In genomic region chr20:16366548-16366947, GRCh38 we compare ENCODE assay signal across 16 cellular contexts.
DNase-seq lines count a peak whose midpoint lies in the region; ATAC-seq and TF ChIP-seq lines count a peak whose summit lies in the region.
"Had no signal": no experiment of that assay in that cellular context is flagged by ENCODE, and none has a peak within 500 bp of the region (broad histone marks: within the 10 kb centered on the region; RNA-seq: fewer than 3 reads in every experiment).

No MANE protein-coding gene starts in this region.

- no peaks in the 10 kb centered on the region for H3K27me3 ChIP-seq in left ventricle myocardium inferior (ENCODE audit: low read depth)
- no peaks in the 10 kb centered on the region for H3K27me3 ChIP-seq in heart left ventricle
- no peaks in the 10 kb centered on the region for H3K27me3 ChIP-seq in right cardiac atrium (ENCODE audit: control insufficient read depth, insufficient read depth)
- H3K27me3 ChIP-seq in esophagus muscularis mucosa: no peaks in the 10 kb centered on the region
- H3K27me3 ChIP-seq: BLaER1 treated with 17β-estradiol and CSF1 and Interleukin-3, amounts not matched to agents 10 nM and 100 nM had no signal

- peaks cover 29% of the 10 kb centered on the region for H3K36me3 ChIP-seq in left ventricle myocardium inferior
- peaks cover 0 to 44% (median 27%) of the 10 kb centered on the region in 9 donors for H3K36me3 ChIP-seq in heart left ventricle
- peaks cover 4 to 50% (median 17%) of the 10 kb centered on the region in 4 donors for H3K36me3 ChIP-seq in esophagus muscularis mucosa

- DNase-seq in Right ventricle myocardium inferior (ENCODE audit: missing footprints) (no peak), left ventricle myocardium inferior (no peak), heart left ventricle (no peak), right cardiac atrium (no peak), esophagus muscularis mucosa (ENCODE audit: extremely low spot score) (peak; percentile 37)
- DNase-seq: AML-193; Caco-2; Calu3; CD4-positive, alpha-beta T cell; CD8-positive, alpha-beta T cell; DMS79 treated with DMSO at 0.1 percent for 48 hours; GF-D8 had no signal

- WGBS in heart left ventricle, 4 donors: 73 to 78% (median 74%) methylated on average over 5 of the region's 5 CpGs
- WGBS in right cardiac atrium: 93% methylated on average over 5 of the region's 5 CpGs
- WGBS in esophagus muscularis mucosa: 92% methylated on average over 5 of the region's 5 CpGs

- H3K27ac ChIP-seq in left ventricle myocardium inferior (replicated peaks) (no peak overlapping the region), heart left ventricle (no peak overlapping the region), right cardiac atrium (ENCODE audit: low read length) (no peak overlapping the region), esophagus muscularis mucosa (replicated peaks in 1 of 4) (no peak overlapping the region)
- H3K27ac ChIP-seq: 22Rv1; A549; BLaER1 treated with 17β-estradiol and CSF1 and Interleukin-3, amounts not matched to agents 10 nM and 100 nM; C4-2B had no signal

- ATAC-seq in Right ventricle myocardium inferior (peak; percentile 60), heart left ventricle (peak in 3 of 4 donors; percentile 29 to 50 (median 46)), right cardiac atrium (no peak)
- ATAC-seq: A549; CD8-positive, alpha-beta T cell had no signal

- H3K4me1 ChIP-seq in left ventricle myocardium inferior: peaks cover 20% of the 10 kb centered on the region
- peaks cover 0 to 13% (median 0%) of the 10 kb centered on the region in 12 donors for H3K4me1 ChIP-seq in heart left ventricle
- H3K4me1 ChIP-seq in right cardiac atrium (ENCODE audit: control insufficient read depth, insufficient read depth, low read length): no peaks in the 10 kb centered on the region
- peaks cover 0 to 18% (median 13%) of the 10 kb centered on the region in 4 donors for H3K4me1 ChIP-seq in esophagus muscularis mucosa

- TF ChIP-seq CTCF in left ventricle myocardium inferior (IDR thresholded peaks at IDR 0.05; ENCODE audit: borderline replicate concordance) (no peak), heart left ventricle (IDR thresholded peaks at IDR 0.05) (no peak), esophagus muscularis mucosa (IDR thresholded peaks at IDR 0.05) (no peak)

- no peak for TF ChIP-seq POLR2A in heart left ventricle (IDR thresholded peaks at IDR 0.05)
- no peak for TF ChIP-seq POLR2A in esophagus muscularis mucosa (IDR thresholded peaks at IDR 0.05; ENCODE audit: low read depth)

- H3K4me3 ChIP-seq in left ventricle myocardium inferior: no peak overlapping the region
- no peak overlapping the region for H3K4me3 ChIP-seq in heart left ventricle
- no peak overlapping the region for H3K4me3 ChIP-seq in right cardiac atrium (ENCODE audit: low read length)
- no peak overlapping the region for H3K4me3 ChIP-seq in esophagus muscularis mucosa
- H3K4me3 ChIP-seq: A549; BLaER1 treated with 17β-estradiol and CSF1 and Interleukin-3, amounts not matched to agents 10 nM and 100 nM had no signal

- TF ChIP-seq EP300 in esophagus muscularis mucosa (IDR thresholded peaks at IDR 0.05): no peak

- intact Hi-C loops in Right ventricle myocardium inferior (cut with DNase I) (no loop called here), left ventricle myocardium inferior (cut with micrococcal nuclease) (no loop called here), heart left ventricle (cut with DNase I) (no loop called here), right cardiac atrium (cut with DNase I) (no loop called here), esophagus muscularis mucosa (cut with DNase I) (no loop called here)

- H3K9me3 ChIP-seq in left ventricle myocardium inferior (replicated peaks): no peaks in the 10 kb centered on the region
- no peaks in the 10 kb centered on the region for H3K9me3 ChIP-seq in heart left ventricle
- H3K9me3 ChIP-seq in right cardiac atrium (ENCODE audit: control insufficient read depth, low read length): no peaks in the 10 kb centered on the region
- no peaks in the 10 kb centered on the region for H3K9me3 ChIP-seq in esophagus muscularis mucosa
- H3K9me3 ChIP-seq: A549; BLaER1 treated with 17β-estradiol and CSF1 and Interleukin-3, amounts not matched to agents 10 nM and 100 nM; Caco-2 had no signal

Comparison
In these comparisons a context has a peak if more than half of its experiments do, and no peak if none do; other contexts are left out.
1. ATAC-seq: peak in Right ventricle myocardium inferior (single experiment) and heart left ventricle (3 of 4); none in right cardiac atrium (0 of 2).